8 cellular contexts compared by ENCODE assay signal in genomic region chr1:99737016-99737415, GRCh38. TPM values are rescaled to one million over a fixed set of nuclear protein-coding genes. Genes with fewer than 3 reads are reported as not detected.
A peak's percentile ranks its signal among the peaks of the same experiment; 100 is the strongest.
DNase-seq lines count a peak whose midpoint lies in the region; ATAC-seq and TF ChIP-seq lines count a peak whose summit lies in the region.

No MANE protein-coding gene starts in this region.

- H3K27ac ChIP-seq in parathyroid adenoma: peak overlapping the region; percentile 11

- H3K4me3 ChIP-seq in fibroblast of the aortic adventitia (ENCODE audit: low read depth, low read length) (no peak overlapping the region), parathyroid adenoma (ENCODE audit: low read depth, low read length) (no peak overlapping the region)

- peak overlapping the region; percentile 56 for H2AFZ ChIP-seq in parathyroid adenoma

- no peaks in the 10 kb centered on the region for H3K4me1 ChIP-seq in parathyroid adenoma

- peak; percentile 36 for DNase-seq in COR-L47 (lab: John Stamatoyannopoulos, UW)
- DNase-seq in HK-2 (ENCODE audit: unreplicated experiment): peak; percentile 32
- peak; percentile 67 for DNase-seq in RKO (ENCODE audit: low spot score)
- peak; percentile 78 for DNase-seq in fibroblast of the aortic adventitia (ENCODE audit: low read depth)
- no peak for DNase-seq in T-helper 1 cell
- no peak for DNase-seq in stimulated activated CD4-positive, alpha-beta T cell treated with anti-CD3 and anti-CD28 coated beads, Interleukin-4, amount 100 ng/mL, for 1 hour

- no peaks in the 10 kb centered on the region for H3K9me3 ChIP-seq in parathyroid adenoma (ENCODE audit: control insufficient read depth, low read length)

- no peaks in the 10 kb centered on the region for H3K36me3 ChIP-seq in parathyroid adenoma (ENCODE audit: control insufficient read depth, insufficient read depth, low read length)

- no peak for ATAC-seq in HG02870 (IDR thresholded peaks at IDR 0.05; ENCODE audit: unreplicated experiment)

- H3K9ac ChIP-seq in parathyroid adenoma: no peak overlapping the region

- no peaks in the 10 kb centered on the region for H3K79me2 ChIP-seq in parathyroid adenoma

- no peak overlapping the region for H3K4me2 ChIP-seq in parathyroid adenoma (ENCODE audit: low read length)

- peak; percentile 56 for TF ChIP-seq CTCF in fibroblast of the aortic adventitia (IDR thresholded peaks at IDR 0.05; ENCODE audit: insufficient read depth, low read length)
- peak; percentile 53 for TF ChIP-seq CTCF in parathyroid adenoma (IDR thresholded peaks at IDR 0.05)

- no peaks in the 10 kb centered on the region for H3K27me3 ChIP-seq in parathyroid adenoma (ENCODE audit: control insufficient read depth, insufficient read depth, low read length)

RNA-seq across cellular contexts. Expression of gene FRRS1, which starts 29.4 kb away (rescaled TPM):
- 17.1 and 24.7 TPM in 2 replicates for total RNA-seq in fibroblast of the aortic adventitia (ENCODE audit: low replicate concordance)

Comparison
In these comparisons a context has a peak if more than half of its experiments do, and no peak if none do; other contexts are left out.
1. DNase-seq: peak in COR-L47 (single experiment), HK-2 (single experiment), RKO (single experiment) and fibroblast of the aortic adventitia (single experiment); none in T-helper 1 cell (0 of 5) and stimulated activated CD4-positive, alpha-beta T cell treated with anti-CD3 and anti-CD28 coated beads, Interleukin-4, amount 100 ng/mL, for 1 hour (single experiment).